Comparison of ENCODE assay signal across 10 cellular contexts in genomic region chr13:98581971-98582702, GRCh38. TPM values are rescaled to one million over a fixed set of nuclear protein-coding genes. Genes with fewer than 3 reads are reported as not detected.
DNase-seq lines count a peak whose midpoint lies in the region; ATAC-seq and TF ChIP-seq lines count a peak whose summit lies in the region.
"Had no signal": no experiment of that assay in that cellular context is flagged by ENCODE, and none has a peak within 500 bp of the region (broad histone marks: within the 10 kb centered on the region; RNA-seq: fewer than 3 reads in every experiment).

No MANE protein-coding gene starts in this region.

- H3K27me3 Mint-ChIP-seq in HFFc6 (ENCODE audit: insufficient read depth) (no peaks in the 10 kb centered on the region; the same call in 1 of the 2 replicates), immature natural killer cell (ENCODE audit: low read depth in 3 of 3) (peaks cover 2 to 9% (median 4%) of the 10 kb centered on the region in 3 donors)
- H3K27me3 Mint-ChIP-seq in activated T-helper 17 cell treated with anti-CD3 and anti-CD28 coated beads, Interleukin-2, amount 50 U/mL, for 72 hours = no peaks in the 10 kb centered on the region
- H3K27me3 Mint-ChIP-seq: stimulated activated memory B cell treated with anti-CD40 and anti-IgM and Interleukin-4, amounts not matched to agents 10 μg/mL and 1 μg/mL and 100 μg/mL, for 72 hours had no signal

- no peak; the same call in 1 of the 2 replicates for TF ChIP-seq CTCF in HFFc6 (IDR thresholded peaks at IDR 0.05)

- peak overlapping the region; percentile 72 for H3K27ac Mint-ChIP-seq in HFFc6
- peak overlapping the region; percentile 8 for H3K27ac Mint-ChIP-seq in activated T-helper 17 cell treated with anti-CD3 and anti-CD28 coated beads, Interleukin-2, amount 50 U/mL, for 72 hours
- peak overlapping the region in 1 of 6 donors; percentile 6 for H3K27ac Mint-ChIP-seq in immature natural killer cell
- H3K27ac Mint-ChIP-seq: stimulated activated memory B cell treated with anti-CD40 and anti-IgM and Interleukin-4, amounts not matched to agents 10 μg/mL and 1 μg/mL and 100 μg/mL, for 72 hours had no signal

- ATAC-seq in activated T-helper 17 cell treated with anti-CD3 and anti-CD28 coated beads, Interleukin-2, amount 50 U/mL, for 72 hours (replicated peaks) = peak; percentile 57
- ATAC-seq: stimulated activated memory B cell treated with anti-CD40 and anti-IgM and Interleukin-4, amounts not matched to agents 10 μg/mL and 1 μg/mL and 100 μg/mL, for 72 hours had no signal

- DNase-seq in AG08396 (ENCODE audit: low spot score) = peak; percentile 70
- DNase-seq in HFFc6 = peak; percentile 71
- DNase-seq in left kidney (ENCODE audit: low read depth, low spot score) = peak; percentile 61
- DNase-seq in GM19238 (ENCODE audit: insufficient read length, low spot score) = no peak
- no peak for DNase-seq in immature natural killer cell
- DNase-seq in cerebellum (ENCODE audit: low spot score) = no peak
- no peak for DNase-seq in NCI-H1694 (lab: John Stamatoyannopoulos, UW)
- DNase-seq: NCI-H1436 had no signal

- H3K9me3 Mint-ChIP-seq in HFFc6 = no peaks in the 10 kb centered on the region
- H3K9me3 Mint-ChIP-seq in activated T-helper 17 cell treated with anti-CD3 and anti-CD28 coated beads, Interleukin-2, amount 50 U/mL, for 72 hours = no peaks in the 10 kb centered on the region
- no peaks in the 10 kb centered on the region for H3K9me3 Mint-ChIP-seq in immature natural killer cell
- H3K9me3 Mint-ChIP-seq: stimulated activated memory B cell treated with anti-CD40 and anti-IgM and Interleukin-4, amounts not matched to agents 10 μg/mL and 1 μg/mL and 100 μg/mL, for 72 hours had no signal

- peak overlapping the region; percentile 11; the same call in 1 of the 2 replicates for H3K4me3 Mint-ChIP-seq in HFFc6
- no peak overlapping the region for H3K4me3 Mint-ChIP-seq in activated T-helper 17 cell treated with anti-CD3 and anti-CD28 coated beads, Interleukin-2, amount 50 U/mL, for 72 hours
- no peak overlapping the region for H3K4me3 Mint-ChIP-seq in immature natural killer cell
- H3K4me3 Mint-ChIP-seq: stimulated activated memory B cell treated with anti-CD40 and anti-IgM and Interleukin-4, amounts not matched to agents 10 μg/mL and 1 μg/mL and 100 μg/mL, for 72 hours had no signal

- H3K4me1 Mint-ChIP-seq in HFFc6 (ENCODE audit: low read depth) (peaks cover 55% of the 10 kb centered on the region), immature natural killer cell (peaks cover 5 to 6% of the 10 kb centered on the region in 2 donors)
- peaks cover 9% of the 10 kb centered on the region for H3K4me1 Mint-ChIP-seq in activated T-helper 17 cell treated with anti-CD3 and anti-CD28 coated beads, Interleukin-2, amount 50 U/mL, for 72 hours

- H3K36me3 Mint-ChIP-seq in HFFc6 (ENCODE audit: low read depth) = no peaks in the 10 kb centered on the region
- H3K36me3 Mint-ChIP-seq in activated T-helper 17 cell treated with anti-CD3 and anti-CD28 coated beads, Interleukin-2, amount 50 U/mL, for 72 hours (ENCODE audit: low read depth) = no peaks in the 10 kb centered on the region
- H3K36me3 Mint-ChIP-seq in immature natural killer cell = no peaks in the 10 kb centered on the region
- H3K36me3 Mint-ChIP-seq: stimulated activated memory B cell treated with anti-CD40 and anti-IgM and Interleukin-4, amounts not matched to agents 10 μg/mL and 1 μg/mL and 100 μg/mL, for 72 hours had no signal

RNA-seq across cellular contexts. Expression of gene STK24, which starts 5.2 kb away (rescaled TPM):
- total RNA-seq in HFFc6 (2021; fragmentation: NEBNext Ultra II Directional; extraction: Animal tissue kit (Norgen Biotek cat#: 25700)) = 10 to 100 TPM; 72.2 to 89.8 (median 80.5) TPM
- 100 to 1,000 TPM; 212 to 231 TPM for total RNA-seq in activated T-helper 17 cell treated with anti-CD3 and anti-CD28 coated beads, Interleukin-2, amount 50 U/mL, for 72 hours
- polyA plus RNA-seq in immature natural killer cell = 10 to 100 TPM; 10.8 to 18.8 (median 15.8) TPM
- 32.2 TPM for total RNA-seq in cerebellum

Comparison
In these comparisons a context has a peak if more than half of its experiments do, and no peak if none do; other contexts are left out.
1. DNase-seq: peak in AG08396 (single experiment), HFFc6 (single experiment) and left kidney (single experiment); none in GM19238 (single experiment), immature natural killer cell (0 of 3), cerebellum (single experiment) and NCI-H1694 (single experiment).